ENCODE assay signal across 29 cellular contexts in genomic region chr15:99006146-99006545, GRCh38. TPM values are rescaled to one million over a fixed set of nuclear protein-coding genes. Genes with fewer than 3 reads are reported as not detected.
"Had no signal": no experiment of that assay in that cellular context is flagged by ENCODE, and none has a peak within 500 bp of the region (broad histone marks: within the 10 kb centered on the region; RNA-seq: fewer than 3 reads in every experiment).

No MANE protein-coding gene starts in this region.

- H3K27ac Mint-ChIP-seq: activated naive CD8-positive, alpha-beta T cell; activated T-helper 2 cell treated with anti-CD3 and anti-CD28 coated beads, Interferon-gamma antibody, Interleukin-2, Interleukin-4, amounts not matched to agents 10 μg/mL and 5 μg/mL and 100 μg/mL, durations not matched to agents 14 hours and 24 hours and 36 hours; natural killer cell treated with Interleukin-12 subunit alpha and Interleukin-12 subunit beta and Interleukin-15 and Interleukin-18, amount 100 ng/mL, for 72 hours; stimulated activated naive B cell treated with anti-CD40 and anti-IgM and Interleukin-4, amounts not matched to agents 10 μg/mL and 1 μg/mL and 100 μg/mL, for 72 hours; type B pancreatic cell had no signal

- DNase-seq: activated CD4-positive, alpha-beta T cell treated with anti-CD3 and anti-CD28 coated beads for 1 hour; activated CD8-positive, alpha-beta memory T cell treated with anti-CD3 and anti-CD28 coated beads, Interleukin-2, amount 50 U/mL, for 48 hours; activated naive CD4-positive, alpha-beta T cell; activated T-cell treated with anti-CD3 and anti-CD28 coated beads, Interleukin-2, amount 50 U/mL, for 4 hours; adrenal gland; central memory CD4-positive, alpha-beta T cell; effector memory CD4-positive, alpha-beta T cell; foreskin melanocyte; glutamatergic neuron; immature natural killer cell; left ventricle myocardium inferior; midbrain; stimulated activated CD4-positive, alpha-beta T cell treated with anti-CD3 and anti-CD28 coated beads, Interleukin-2, amount 100 ng/mL, for 48 hours; stimulated activated CD8-positive, alpha-beta memory T cell treated with anti-CD3 and anti-CD28 coated beads, Interleukin-4, amount 100 ng/mL, for 48 hours; stimulated activated naive B cell treated with anti-CD40 and anti-IgM and Interleukin-4, amounts not matched to agents 10 μg/mL and 1 μg/mL and 100 μg/mL, for 72 hours; T-helper 1 cell had no signal

- H3K4me2 ChIP-seq: hepatocyte had no signal

- H3K27ac ChIP-seq: adrenal gland, hepatocyte, left ventricle myocardium inferior, parathyroid adenoma, WERI-Rb-1 had no signal

- ATAC-seq: activated T-cell treated with anti-CD3 and anti-CD28 coated beads, Interleukin-2, amount 50 U/mL, for 4 hours; natural killer cell treated with Interleukin-12 subunit alpha and Interleukin-12 subunit beta and Interleukin-15 and Interleukin-18, amount 100 ng/mL, for 72 hours; sciatic nerve; stimulated activated naive B cell treated with anti-CD40 and anti-IgM and Interleukin-4, amounts not matched to agents 10 μg/mL and 1 μg/mL and 100 μg/mL, for 72 hours had no signal

- H3K27me3 Mint-ChIP-seq: activated naive CD8-positive, alpha-beta T cell; type B pancreatic cell had no signal

- H3K27me3 ChIP-seq: adrenal gland, hepatocyte had no signal

- H3K9ac ChIP-seq: parathyroid adenoma had no signal

- H2AFZ ChIP-seq: hepatocyte, parathyroid adenoma had no signal

- H3K79me2 ChIP-seq: hepatocyte, parathyroid adenoma had no signal

- H3K9me3 ChIP-seq: adrenal gland, left ventricle myocardium inferior had no signal

- H3K36me3 ChIP-seq: adrenal gland, left ventricle myocardium inferior, WERI-Rb-1 had no signal

- H3K4me1 ChIP-seq: adrenal gland, left ventricle myocardium inferior, parathyroid adenoma had no signal

- H3K36me3 Mint-ChIP-seq: activated naive CD8-positive, alpha-beta T cell; immature natural killer cell; natural killer cell treated with Interleukin-12 subunit alpha and Interleukin-12 subunit beta and Interleukin-15 and Interleukin-18, amount 100 ng/mL, for 72 hours; stimulated activated naive B cell treated with anti-CD40 and anti-IgM and Interleukin-4, amounts not matched to agents 10 μg/mL and 1 μg/mL and 100 μg/mL, for 72 hours; type B pancreatic cell had no signal

- H3K4me3 Mint-ChIP-seq: activated naive CD8-positive, alpha-beta T cell; activated T-cell treated with anti-CD3 and anti-CD28 coated beads, Interleukin-2, amount 50 U/mL, for 4 hours; immature natural killer cell; natural killer cell treated with Interleukin-12 subunit alpha and Interleukin-12 subunit beta and Interleukin-15 and Interleukin-18, amount 100 ng/mL, for 72 hours; stimulated activated naive B cell treated with anti-CD40 and anti-IgM and Interleukin-4, amounts not matched to agents 10 μg/mL and 1 μg/mL and 100 μg/mL, for 72 hours; type B pancreatic cell had no signal

- H3K9me3 Mint-ChIP-seq: activated T-cell treated with anti-CD3 and anti-CD28 coated beads, Interleukin-2, amount 50 U/mL, for 4 hours; activated T-helper 2 cell treated with anti-CD3 and anti-CD28 coated beads, Interferon-gamma antibody, Interleukin-2, Interleukin-4, amounts not matched to agents 10 μg/mL and 5 μg/mL and 100 μg/mL, durations not matched to agents 14 hours and 24 hours and 36 hours; immature natural killer cell; natural killer cell treated with Interleukin-12 subunit alpha and Interleukin-12 subunit beta and Interleukin-15 and Interleukin-18, amount 100 ng/mL, for 72 hours; type B pancreatic cell had no signal

- H3K4me3 ChIP-seq: adrenal gland, hepatocyte had no signal

RNA-seq across cellular contexts. Expression of gene PGPEP1L, which starts 1.4 kb away (rescaled TPM):
- total RNA-seq: activated T-cell treated with anti-CD3 and anti-CD28 coated beads, Interleukin-2, amount 50 U/mL, for 4 hours; activated T-helper 2 cell treated with anti-CD3 and anti-CD28 coated beads, Interferon-gamma antibody, Interleukin-2, Interleukin-4, amounts not matched to agents 10 μg/mL and 5 μg/mL and 100 μg/mL, durations not matched to agents 14 hours and 24 hours and 36 hours; adrenal gland; astrocyte; endothelial cell of umbilical vein; esophagus mucosa; hepatocyte; lung microvascular endothelial cell; natural killer cell treated with Interleukin-12 subunit alpha and Interleukin-12 subunit beta and Interleukin-15 and Interleukin-18, amount 100 ng/mL, for 72 hours; sciatic nerve; temporal lobe had no signal
- polyA plus RNA-seq: endothelial cell of umbilical vein, hepatocyte, immature natural killer cell had no signal
